22 cellular contexts compared by ENCODE assay signal in the genomic region with DNA sequence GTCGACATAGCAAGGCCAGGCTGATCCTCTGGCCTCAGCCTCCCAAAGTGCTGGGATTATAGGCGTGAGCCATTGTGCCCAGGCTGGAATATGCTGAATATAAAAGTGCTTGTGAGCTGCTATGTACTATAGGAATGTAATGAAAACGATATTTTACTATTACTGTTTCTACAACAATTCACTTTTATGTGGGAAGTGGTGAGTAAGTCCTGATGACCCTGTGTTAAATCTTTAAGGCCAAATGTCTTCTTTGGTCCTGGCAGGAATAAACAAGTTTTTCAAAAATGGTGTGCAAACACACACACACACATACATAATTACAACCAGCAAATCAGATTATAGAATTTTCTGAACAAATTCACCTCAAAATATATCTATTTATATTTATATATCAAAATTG. TPM values are rescaled to one million over a fixed set of nuclear protein-coding genes. Genes with fewer than 3 reads are reported as not detected.
DNase-seq lines count a peak whose midpoint lies in the region; ATAC-seq and TF ChIP-seq lines count a peak whose summit lies in the region.
"Had no signal": no experiment of that assay in that cellular context is flagged by ENCODE, and none has a peak within 500 bp of the region (broad histone marks: within the 10 kb centered on the region; RNA-seq: fewer than 3 reads in every experiment).

No MANE protein-coding gene starts in this region.

- no peaks in the 10 kb centered on the region for H3K36me3 ChIP-seq in ACC112 (ENCODE audit: insufficient read depth, low read length)
- no peaks in the 10 kb centered on the region for H3K36me3 ChIP-seq in PC-3 (ENCODE audit: low read depth, low read length)
- no peaks in the 10 kb centered on the region for H3K36me3 ChIP-seq in osteoblast (ENCODE audit: insufficient read depth, low read length)
- H3K36me3 ChIP-seq in prostate gland, result no peaks in the 10 kb centered on the region

- WGBS in prostate gland, result 83% methylated on average over 3 of the region's 3 CpGs

- no peaks in the 10 kb centered on the region for H4K20me1 ChIP-seq in PC-3 (ENCODE audit: low read length)
- no peaks in the 10 kb centered on the region for H4K20me1 ChIP-seq in osteoblast (ENCODE audit: insufficient read depth, low read length)

- DNase-seq in PC-3 (no peak), choroid plexus epithelial cell (ENCODE audit: low read depth) (peak; percentile 28), osteoblast (ENCODE audit: insufficient read length, low spot score, missing footprints) (peak; percentile 77), prostate gland (ENCODE audit: low spot score) (no peak), mesothelial cell of epicardium (ENCODE audit: low spot score in 2 of 2, unreplicated experiment in 2 of 2) (no peak), middle frontal gyrus (ENCODE audit: extremely low spot score, low spot score) (no peak)
- DNase-seq in stimulated activated CD4-positive, alpha-beta T cell treated with anti-CD3 and anti-CD28 coated beads, Interleukin-2, amount 100 ng/mL, for 24 hours, result no peak
- DNase-seq: activated CD4-positive, alpha-beta T cell treated with anti-CD3 and anti-CD28 coated beads for 1 hour; kidney; NCI-H1092 treated with DMSO at 0.1 percent for 48 hours; NCI-H524; nephron progenitor cell; SHP77 treated with DMSO at 0.1 percent for 48 hours; upper lobe of right lung had no signal

- H3K9me2 ChIP-seq in PC-3 (replicated peaks; ENCODE audit: low read length), result no peaks in the 10 kb centered on the region

- no peak overlapping the region for H3K4me3 Mint-ChIP-seq in mesothelial cell of epicardium
- H3K4me3 Mint-ChIP-seq: memory B cell; nephron progenitor cell; stimulated activated memory B cell treated with anti-CD40 and anti-IgM and Interleukin-4, amounts not matched to agents 10 μg/mL and 1 μg/mL and 100 μg/mL, for 72 hours; T-helper 2 cell treated with Interferon-gamma antibody and Interleukin-4, amounts not matched to agents 5 μg/mL and 100 μg/mL, for 36 hours had no signal

- peak overlapping the region; percentile 84 for H3K27ac ChIP-seq in ACC112 (ENCODE audit: low read depth, low read length)
- no peak overlapping the region for H3K27ac ChIP-seq in PC-3 (ENCODE audit: low read length)
- H3K27ac ChIP-seq in osteoblast (ENCODE audit: low read depth, low read length), result peak overlapping the region; percentile 80
- no peak overlapping the region for H3K27ac ChIP-seq in prostate gland
- H3K27ac ChIP-seq: KMS-11, upper lobe of right lung had no signal

- CTCF ChIA-PET in PC-3 (lab: Charles Lee), result interaction anchor here (0.6 kb wide), 1 partner anchor 8 kb away, joined by 3 read pairs; no protein-coding TSS in a partner anchor

- no peaks in the 10 kb centered on the region for H3K27me3 ChIP-seq in ACC112 (ENCODE audit: insufficient read depth, low read length)
- no peaks in the 10 kb centered on the region for H3K27me3 ChIP-seq in PC-3 (ENCODE audit: low read length)
- no peaks in the 10 kb centered on the region for H3K27me3 ChIP-seq in osteoblast (ENCODE audit: insufficient read depth, low read length)
- H3K27me3 ChIP-seq in prostate gland (replicated peaks; ENCODE audit: insufficient read depth), result no peaks in the 10 kb centered on the region
- H3K27me3 ChIP-seq: upper lobe of right lung had no signal

- no peaks in the 10 kb centered on the region for H3K36me3 Mint-ChIP-seq in mesothelial cell of epicardium
- H3K36me3 Mint-ChIP-seq: memory B cell; stimulated activated memory B cell treated with anti-CD40 and anti-IgM and Interleukin-4, amounts not matched to agents 10 μg/mL and 1 μg/mL and 100 μg/mL, for 72 hours had no signal

- H2AFZ ChIP-seq in ACC112 (ENCODE audit: low read length, unreplicated experiment), result peak overlapping the region; percentile 80
- no peak overlapping the region for H2AFZ ChIP-seq in PC-3 (ENCODE audit: low read length)
- H2AFZ ChIP-seq in osteoblast (ENCODE audit: low read length), result no peak overlapping the region

- no peak overlapping the region for H3K27ac Mint-ChIP-seq in mesothelial cell of epicardium
- H3K27ac Mint-ChIP-seq: activated T-helper 2 cell treated with anti-CD3 and anti-CD28 coated beads, Interferon-gamma antibody, Interleukin-2, Interleukin-4, amounts not matched to agents 10 μg/mL and 5 μg/mL and 100 μg/mL, durations not matched to agents 14 hours and 24 hours and 36 hours; memory B cell; nephron progenitor cell; progenitor cell of endocrine pancreas; stimulated activated memory B cell treated with anti-CD40 and anti-IgM and Interleukin-4, amounts not matched to agents 10 μg/mL and 1 μg/mL and 100 μg/mL, for 72 hours; T-helper 2 cell treated with Interferon-gamma antibody and Interleukin-4, amounts not matched to agents 5 μg/mL and 100 μg/mL, for 36 hours had no signal

- peak; percentile 8; the same call in 1 of the 2 replicates for ATAC-seq in PC-3
- ATAC-seq: esophagus mucosa; stimulated activated memory B cell treated with anti-CD40 and anti-IgM and Interleukin-4, amounts not matched to agents 10 μg/mL and 1 μg/mL and 100 μg/mL, for 72 hours; upper lobe of right lung had no signal

- no peak for TF ChIP-seq POLR2A in prostate gland (IDR thresholded peaks at IDR 0.05)

- H3K4me3 ChIP-seq in ACC112 (ENCODE audit: low read depth, low read length) (peak overlapping the region; percentile 42; the same call in 1 of the 2 replicates), PC-3 (ENCODE audit: low read length) (no peak overlapping the region), choroid plexus epithelial cell (ENCODE audit: low read depth, low read length) (no peak overlapping the region), osteoblast (ENCODE audit: insufficient read depth, low read length) (no peak overlapping the region), prostate gland (no peak overlapping the region)
- H3K4me3 ChIP-seq: upper lobe of right lung had no signal

- intact Hi-C loops in PC-3 (cut with micrococcal nuclease), result no loop called here
- intact Hi-C loops in prostate gland (cut with DNase I), result no loop called here

- TF ChIP-seq CTCF in PC-3 (conservative IDR thresholded peaks at IDR 0.05; ENCODE audit: low read depth, low read length) (no peak), choroid plexus epithelial cell (conservative IDR thresholded peaks at IDR 0.05; ENCODE audit: low read depth, low read length) (no peak), osteoblast (IDR thresholded peaks at IDR 0.05; ENCODE audit: extremely low read depth, low read depth, low read length) (no peak), prostate gland (IDR thresholded peaks at IDR 0.05) (no peak), mesothelial cell of epicardium (IDR thresholded peaks at IDR 0.05; ENCODE audit: unreplicated experiment) (no peak)

- H3F3A ChIP-seq in PC-3 (ENCODE audit: low read length, unreplicated experiment), result no peaks in the 10 kb centered on the region

- H3K4me1 Mint-ChIP-seq in mesothelial cell of epicardium, result peaks cover 7% of the 10 kb centered on the region

- BruUV-seq in PC-3 (replicated peaks; lab: Mats Ljungman, UMichigan), result no TSS peak

- no peaks in the 10 kb centered on the region for H3K27me3 Mint-ChIP-seq in mesothelial cell of epicardium (ENCODE audit: low read depth)
- H3K27me3 Mint-ChIP-seq: memory B cell; progenitor cell of endocrine pancreas; stimulated activated memory B cell treated with anti-CD40 and anti-IgM and Interleukin-4, amounts not matched to agents 10 μg/mL and 1 μg/mL and 100 μg/mL, for 72 hours had no signal

- H3K4me2 ChIP-seq in PC-3 (ENCODE audit: low read length) (0 out of 2 replicates have a peak overlapping the region, but pooled peaks have one; percentile 65), osteoblast (ENCODE audit: insufficient read depth, low read length) (peak overlapping the region; percentile 62)
- H3K4me2 ChIP-seq: KMS-11 had no signal

- no peaks in the 10 kb centered on the region for H3K9me3 Mint-ChIP-seq in mesothelial cell of epicardium
- H3K9me3 Mint-ChIP-seq: activated T-helper 2 cell treated with anti-CD3 and anti-CD28 coated beads, Interferon-gamma antibody, Interleukin-2, Interleukin-4, amounts not matched to agents 10 μg/mL and 5 μg/mL and 100 μg/mL, durations not matched to agents 14 hours and 24 hours and 36 hours; memory B cell; nephron progenitor cell; stimulated activated memory B cell treated with anti-CD40 and anti-IgM and Interleukin-4, amounts not matched to agents 10 μg/mL and 1 μg/mL and 100 μg/mL, for 72 hours; T-helper 2 cell treated with Interferon-gamma antibody and Interleukin-4, amounts not matched to agents 5 μg/mL and 100 μg/mL, for 36 hours had no signal

- H3K79me2 ChIP-seq in ACC112 (ENCODE audit: control insufficient read depth, insufficient read depth, low read length, unreplicated experiment) (peaks cover 18% of the 10 kb centered on the region), PC-3 (ENCODE audit: low read length) (no peaks in the 10 kb centered on the region), osteoblast (ENCODE audit: insufficient read depth, low read length) (peaks cover 51% of the 10 kb centered on the region)

- POLR2A ChIA-PET in PC-3 (lab: Charles Lee; ENCODE audit: unreplicated experiment), result no interaction called here

- H3K9me3 ChIP-seq in PC-3 (ENCODE audit: low read length) (no peaks in the 10 kb centered on the region), osteoblast (ENCODE audit: low read depth, low read length) (no peaks in the 10 kb centered on the region), prostate gland (no peaks in the 10 kb centered on the region)
- H3K9me3 ChIP-seq: upper lobe of right lung had no signal

- H3K4me1 ChIP-seq in ACC112 (ENCODE audit: control insufficient read depth, insufficient read depth, low read length, unreplicated experiment) (peaks cover 56% of the 10 kb centered on the region), PC-3 (ENCODE audit: insufficient read depth, low read length) (peaks cover 44% of the 10 kb centered on the region), osteoblast (ENCODE audit: insufficient read depth, low read length) (peaks cover 65% of the 10 kb centered on the region), prostate gland (replicated peaks) (no peaks in the 10 kb centered on the region)

- no peak overlapping the region for H3K9ac ChIP-seq in PC-3 (ENCODE audit: low read length)
- H3K9ac ChIP-seq: KMS-11 had no signal

RNA-seq across cellular contexts. Expression of gene SMIM14, which starts 18.1 kb away (rescaled TPM):
- total RNA-seq in PC-3 (2014; rRNA removed) (3.3 and 4.8 TPM in 2 replicates), osteoblast (61.5 and 68.7 TPM in 2 replicates), prostate gland (100 to 1,000 TPM in 1 of 2 donors, 10 to 100 TPM in 1; 36.1 to 101 TPM), mesothelial cell of epicardium (13.7 to 16.7 TPM (median 15.9 TPM) in 3 replicates)

Comparison
In these comparisons a context has a peak if more than half of its experiments do, and no peak if none do; other contexts are left out.
1. H3K27ac ChIP-seq: peak in ACC112 (single experiment) and osteoblast (single experiment); none in PC-3 (single experiment) and prostate gland (0 of 2).
2. DNase-seq: peak in choroid plexus epithelial cell (single experiment) and osteoblast (single experiment); none in PC-3 (single experiment), prostate gland (single experiment), mesothelial cell of epicardium (0 of 2), stimulated activated CD4-positive, alpha-beta T cell treated with anti-CD3 and anti-CD28 coated beads, Interleukin-2, amount 100 ng/mL, for 24 hours (0 of 2) and middle frontal gyrus (single experiment).